ENCODE assay signal across 8 cellular contexts in genomic region chr10:112532053-112532658, GRCh38.
DNase-seq lines count a peak whose midpoint lies in the region; ATAC-seq and TF ChIP-seq lines count a peak whose summit lies in the region.

No MANE protein-coding gene starts in this region.

- peaks cover 5% of the 10 kb centered on the region for H3K36me3 Mint-ChIP-seq in activated naive CD4-positive, alpha-beta T cell treated with anti-CD3 and anti-CD28 coated beads for 36 hours (ENCODE audit: low read depth)
- H3K36me3 Mint-ChIP-seq in activated B cell treated with CpG ODN at 0.5 μM for 24 hours (ENCODE audit: low read depth), result peaks cover 23% of the 10 kb centered on the region

- POLR2A ChIA-PET in activated B cell treated with CpG ODN at 0.5 μM for 24 hours (lab: Charles Lee), result no interaction called here

- H3K4me3 ChIP-seq in spleen, result peak overlapping the region in 5 of 8 donors; percentile 8 to 53 (median 15)

- CTCF ChIA-PET in activated naive CD4-positive, alpha-beta T cell treated with anti-CD3 and anti-CD28 coated beads for 36 hours (lab: Charles Lee), result interaction anchor here (0.6 to 1.1 kb wide), 2 partner anchors 24 to 60 kb away, joined by 3 read pairs; no protein-coding TSS in a partner anchor
- CTCF ChIA-PET in activated B cell treated with CpG ODN at 0.5 μM for 24 hours (lab: Charles Lee), result interaction anchor here (1.2 kb wide), 1 partner anchor 60 kb away, joined by 4 read pairs; no protein-coding TSS in a partner anchor

- H3K27me3 Mint-ChIP-seq in activated naive CD4-positive, alpha-beta T cell treated with anti-CD3 and anti-CD28 coated beads for 36 hours (ENCODE audit: low read depth), result no peaks in the 10 kb centered on the region
- no peaks in the 10 kb centered on the region for H3K27me3 Mint-ChIP-seq in activated B cell treated with CpG ODN at 0.5 μM for 24 hours

- H3K4me3 Mint-ChIP-seq in activated naive CD4-positive, alpha-beta T cell treated with anti-CD3 and anti-CD28 coated beads for 36 hours, result no peak overlapping the region
- H3K4me3 Mint-ChIP-seq in activated B cell treated with CpG ODN at 0.5 μM for 24 hours, result peak overlapping the region; percentile 76

- no peaks in the 10 kb centered on the region for H3K27me3 ChIP-seq in spleen (replicated peaks in 1 of 7)

- DNase-seq in activated naive CD4-positive, alpha-beta T cell treated with anti-CD3 and anti-CD28 coated beads for 36 hours, result peak; percentile 20
- DNase-seq in activated naive CD4-positive, alpha-beta T cell (lab: John Stamatoyannopoulos, UW), result no peak
- DNase-seq in activated B cell treated with CpG ODN at 0.5 μM for 24 hours (no peak), spleen (no peak), nucleus accumbens (lab: John Stamatoyannopoulos, UW) (no peak), EL (no peak), HUDEP-2 (lab: John Stamatoyannopoulos, UW; ENCODE audit: unreplicated experiment in 76 of 76) (no peak)

- WGBS in spleen, 5 donors, result 47 to 60% (median 50%) methylated on average over 6 of the region's 6 CpGs

- TF ChIP-seq CTCF in activated B cell treated with CpG ODN at 0.5 μM for 24 hours (IDR thresholded peaks at IDR 0.05), result no peak
- TF ChIP-seq CTCF in spleen (IDR thresholded peaks at IDR 0.05 in 8 of 11, conservative IDR thresholded peaks at IDR 0.05 in 3 of 11), result no peak

- peaks cover 5 to 30% (median 13%) of the 10 kb centered on the region in 6 donors for H3K4me1 ChIP-seq in spleen

- peaks cover 28% of the 10 kb centered on the region for H3K4me1 Mint-ChIP-seq in activated naive CD4-positive, alpha-beta T cell treated with anti-CD3 and anti-CD28 coated beads for 36 hours (ENCODE audit: low read depth)
- H3K4me1 Mint-ChIP-seq in activated B cell treated with CpG ODN at 0.5 μM for 24 hours, result peaks cover 28% of the 10 kb centered on the region

- no peaks in the 10 kb centered on the region for H3K9me3 Mint-ChIP-seq in activated naive CD4-positive, alpha-beta T cell treated with anti-CD3 and anti-CD28 coated beads for 36 hours
- peaks cover 2% of the 10 kb centered on the region for H3K9me3 Mint-ChIP-seq in activated B cell treated with CpG ODN at 0.5 μM for 24 hours

- no peak overlapping the region for H3K27ac Mint-ChIP-seq in activated naive CD4-positive, alpha-beta T cell treated with anti-CD3 and anti-CD28 coated beads for 36 hours
- H3K27ac Mint-ChIP-seq in activated B cell treated with CpG ODN at 0.5 μM for 24 hours, result peak overlapping the region; percentile 3

- no peak for TF ChIP-seq POLR2A in spleen (IDR thresholded peaks at IDR 0.05)

- H3K9me3 ChIP-seq in spleen, result no peaks in the 10 kb centered on the region

- peaks cover 0 to 15% (median under 1%) of the 10 kb centered on the region in 6 donors for H3K36me3 ChIP-seq in spleen

- intact Hi-C loops in activated naive CD4-positive, alpha-beta T cell treated with anti-CD3 and anti-CD28 coated beads for 36 hours (cut with micrococcal nuclease), result loop anchor here (1.0 to 5.0 kb wide), 5 partner anchors 13 to 1150 kb away; no protein-coding TSS in a partner anchor
- intact Hi-C loops in activated B cell treated with CpG ODN at 0.5 μM for 24 hours (cut with micrococcal nuclease) (loop anchor here (5.0 to 10.0 kb wide), 2 partner anchors 157 to 1150 kb away; partner anchors contain the start of gene ACSL5), spleen (cut with DNase I; ENCODE audit: low total_unique reads) (no loop called here)

- peak overlapping the region in 6 of 8 donors; percentile 2 to 65 (median 40) for H3K27ac ChIP-seq in spleen

- ATAC-seq in HG03097 (IDR thresholded peaks at IDR 0.05; ENCODE audit: low FRiP score, unreplicated experiment) (peak; percentile 91), activated B cell treated with CpG ODN at 0.5 μM for 24 hours (ENCODE audit: low read depth) (peak; percentile 71)
